Comparison of ENCODE assay signal across 8 cellular contexts in genomic region chr1:206066479-206067171, GRCh38.
DNase-seq lines count a peak whose midpoint lies in the region; ATAC-seq lines count a peak whose summit lies in the region.

No MANE protein-coding gene starts in this region.

- no peak overlapping the region for H3K4me3 Mint-ChIP-seq in activated naive CD4-positive, alpha-beta T cell treated with anti-CD3 and anti-CD28 coated beads, Interleukin-2, amount 10 ng/mL, durations not matched to agents 7 days and 5 days
- H3K4me3 Mint-ChIP-seq in stimulated activated memory B cell treated with anti-CD40 and anti-IgM and Interleukin-4, amounts not matched to agents 10 μg/mL and 1 μg/mL and 100 μg/mL, for 72 hours: peak overlapping the region; percentile 50

- H3K4me1 Mint-ChIP-seq in activated naive CD4-positive, alpha-beta T cell treated with anti-CD3 and anti-CD28 coated beads, Interleukin-2, amount 10 ng/mL, durations not matched to agents 7 days and 5 days: peaks cover 23% of the 10 kb centered on the region
- H3K4me1 Mint-ChIP-seq in stimulated activated memory B cell treated with anti-CD40 and anti-IgM and Interleukin-4, amounts not matched to agents 10 μg/mL and 1 μg/mL and 100 μg/mL, for 72 hours: peaks cover 49% of the 10 kb centered on the region

- ATAC-seq in HG02642 (IDR thresholded peaks at IDR 0.05; ENCODE audit: poor library complexity, unreplicated experiment): peak; percentile 86
- peak; percentile 84 for ATAC-seq in stimulated activated memory B cell treated with anti-CD40 and anti-IgM and Interleukin-4, amounts not matched to agents 10 μg/mL and 1 μg/mL and 100 μg/mL, for 72 hours

- peaks cover 4% of the 10 kb centered on the region for H3K9me3 Mint-ChIP-seq in activated naive CD4-positive, alpha-beta T cell treated with anti-CD3 and anti-CD28 coated beads, Interleukin-2, amount 10 ng/mL, durations not matched to agents 7 days and 5 days
- peaks cover 2% of the 10 kb centered on the region for H3K9me3 Mint-ChIP-seq in stimulated activated memory B cell treated with anti-CD40 and anti-IgM and Interleukin-4, amounts not matched to agents 10 μg/mL and 1 μg/mL and 100 μg/mL, for 72 hours

- H3K36me3 Mint-ChIP-seq in activated naive CD4-positive, alpha-beta T cell treated with anti-CD3 and anti-CD28 coated beads, Interleukin-2, amount 10 ng/mL, durations not matched to agents 7 days and 5 days: no peaks in the 10 kb centered on the region
- H3K36me3 Mint-ChIP-seq in stimulated activated memory B cell treated with anti-CD40 and anti-IgM and Interleukin-4, amounts not matched to agents 10 μg/mL and 1 μg/mL and 100 μg/mL, for 72 hours: peaks cover 33% of the 10 kb centered on the region

- H3K27ac Mint-ChIP-seq in activated naive CD4-positive, alpha-beta T cell treated with anti-CD3 and anti-CD28 coated beads, Interleukin-2, amount 10 ng/mL, durations not matched to agents 7 days and 5 days: peak overlapping the region; percentile 46
- H3K27ac Mint-ChIP-seq in stimulated activated memory B cell treated with anti-CD40 and anti-IgM and Interleukin-4, amounts not matched to agents 10 μg/mL and 1 μg/mL and 100 μg/mL, for 72 hours: peak overlapping the region; percentile 93

- CTCF ChIA-PET in activated naive CD4-positive, alpha-beta T cell treated with anti-CD3 and anti-CD28 coated beads, Interleukin-2, amount 10 ng/mL, durations not matched to agents 7 days and 5 days (lab: Charles Lee): no interaction called here

- peak; percentile 54 for DNase-seq in activated naive CD4-positive, alpha-beta T cell treated with anti-CD3 and anti-CD28 coated beads, Interleukin-2, amount 10 ng/mL, durations not matched to agents 7 days and 5 days
- DNase-seq in activated naive CD4-positive, alpha-beta T cell (lab: John Stamatoyannopoulos, UW): no peak
- peak; percentile 55 to 72 for DNase-seq in NOMO-1 (lab: John Stamatoyannopoulos, UW; ENCODE audit: unreplicated experiment in 2 of 2)
- no peak for DNase-seq in hippocampal formation (lab: John Stamatoyannopoulos, UW)
- no peak for DNase-seq in NCI-H2171 (lab: John Stamatoyannopoulos, UW)
- DNase-seq in 8988T: no peak

- H3K27me3 Mint-ChIP-seq in activated naive CD4-positive, alpha-beta T cell treated with anti-CD3 and anti-CD28 coated beads, Interleukin-2, amount 10 ng/mL, durations not matched to agents 7 days and 5 days: peaks cover 75% of the 10 kb centered on the region
- H3K27me3 Mint-ChIP-seq in stimulated activated memory B cell treated with anti-CD40 and anti-IgM and Interleukin-4, amounts not matched to agents 10 μg/mL and 1 μg/mL and 100 μg/mL, for 72 hours: no peaks in the 10 kb centered on the region

Comparison
In these comparisons a context has a peak if more than half of its experiments do, and no peak if none do; other contexts are left out.
1. DNase-seq: peak in activated naive CD4-positive, alpha-beta T cell treated with anti-CD3 and anti-CD28 coated beads, Interleukin-2, amount 10 ng/mL, durations not matched to agents 7 days and 5 days (single experiment) and NOMO-1 (2 of 2); none in activated naive CD4-positive, alpha-beta T cell (0 of 4), hippocampal formation (0 of 2), NCI-H2171 (single experiment) and 8988T (single experiment).